ENCODE assay signal across 19 cellular contexts in genomic region chr11:11471196-11471595, GRCh38.
"Had no signal": no experiment of that assay in that cellular context is flagged by ENCODE, and none has a peak within 500 bp of the region (broad histone marks: within the 10 kb centered on the region; RNA-seq: fewer than 3 reads in every experiment).

No MANE protein-coding gene starts in this region.

- H3K9me3 ChIP-seq: SK-N-SH had no signal

- ATAC-seq: Panc1 had no signal

- DNase-seq: KBM-7, MV-4-11, NCI-H1048, NCI-H1105, NCI-H1417, NCI-H1436 treated with DMSO at 0.1 percent for 48 hours, NCI-H1694, NCI-H187 treated with DMSO at 0.1 percent for 48 hours, NCI-H2029 treated with DMSO at 0.1 percent for 48 hours, NCI-H2171 treated with DMSO at 0.1 percent for 48 hours, NCI-H345, NCI-H446 treated with DMSO at 0.1 percent for 48 hours, NCI-H510A treated with DMSO at 0.1 percent for 48 hours, NCI-H526, NCI-H748 treated with DMSO at 0.1 percent for 48 hours, SHP77, SK-N-SH had no signal

- H3K9ac ChIP-seq: SK-N-SH had no signal

- H3K27ac ChIP-seq: RWPE1 had no signal

- H3K4me2 ChIP-seq: SK-N-SH had no signal
